In genomic region chr20:16580127-16580526, GRCh38 we compare ENCODE assay signal across 9 cellular contexts. TPM values are rescaled to one million over a fixed set of nuclear protein-coding genes. Genes with fewer than 3 reads are reported as not detected.
DNase-seq lines count a peak whose midpoint lies in the region; ATAC-seq and TF ChIP-seq lines count a peak whose summit lies in the region.
"Had no signal": no experiment of that assay in that cellular context is flagged by ENCODE, and none has a peak within 500 bp of the region (broad histone marks: within the 10 kb centered on the region; RNA-seq: fewer than 3 reads in every experiment).

No MANE protein-coding gene starts in this region.

- DNase-seq in AG10803 (ENCODE audit: low read depth) (peak; percentile 92), NCI-H1105 treated with DMSO at 0.1 percent for 48 hours (lab: John Stamatoyannopoulos, UW) (peak; percentile 93), cardiac fibroblast (ENCODE audit: low read depth in 2 of 2) (peak; percentile 79 to 85), lung (ENCODE audit: low spot score) (no peak), GF-D8 (lab: John Stamatoyannopoulos, UW) (no peak)
- DNase-seq in activated T-cell treated with anti-CD3 and anti-CD28 coated beads, Interleukin-2, amount 50 U/mL, for 48 hours, result no peak
- no peak for DNase-seq in stimulated activated effector memory CD8-positive, alpha-beta T cell treated with anti-CD3 and anti-CD28 coated beads, Interleukin-12 subunit alpha, Interleukin-12 subunit beta, amount 100 ng/mL, for 72 hours (ENCODE audit: low spot score in 2 of 2)
- DNase-seq in activated CD8-positive, alpha-beta T cell treated with anti-CD3 and anti-CD28 coated beads, Interleukin-2, amount 10 ng/mL, durations not matched to agents 7 days and 5 days, result no peak

- H3K27me3 Mint-ChIP-seq in activated CD8-positive, alpha-beta T cell treated with anti-CD3 and anti-CD28 coated beads, Interleukin-2, amount 10 ng/mL, durations not matched to agents 7 days and 5 days (ENCODE audit: low read depth), result peaks cover 14% of the 10 kb centered on the region

- no peaks in the 10 kb centered on the region for H3K27me3 ChIP-seq in lung (ENCODE audit: control insufficient read depth, insufficient read depth)

- H3K27ac Mint-ChIP-seq in stimulated activated effector memory CD8-positive, alpha-beta T cell treated with anti-CD3 and anti-CD28 coated beads, Interleukin-12 subunit alpha, Interleukin-12 subunit beta, amount 100 ng/mL, for 72 hours, result no peak overlapping the region
- no peak overlapping the region for H3K27ac Mint-ChIP-seq in activated CD8-positive, alpha-beta T cell treated with anti-CD3 and anti-CD28 coated beads, Interleukin-2, amount 10 ng/mL, durations not matched to agents 7 days and 5 days

- H3K4me3 Mint-ChIP-seq in stimulated activated effector memory CD8-positive, alpha-beta T cell treated with anti-CD3 and anti-CD28 coated beads, Interleukin-12 subunit alpha, Interleukin-12 subunit beta, amount 100 ng/mL, for 72 hours, result no peak overlapping the region
- H3K4me3 Mint-ChIP-seq in activated CD8-positive, alpha-beta T cell treated with anti-CD3 and anti-CD28 coated beads, Interleukin-2, amount 10 ng/mL, durations not matched to agents 7 days and 5 days, result no peak overlapping the region
- H3K4me3 Mint-ChIP-seq: neural crest cell had no signal

- H3K27ac ChIP-seq in lung (ENCODE audit: low read depth in 1 of 2, low read length in 1 of 2), result no peak overlapping the region

- POLR2A ChIA-PET in activated CD8-positive, alpha-beta T cell treated with anti-CD3 and anti-CD28 coated beads, Interleukin-2, amount 10 ng/mL, durations not matched to agents 7 days and 5 days (lab: Charles Lee), result no interaction called here

- peaks cover 0 to 6% of the 10 kb centered on the region in 2 donors for H3K4me1 ChIP-seq in lung (ENCODE audit: control insufficient read depth in 2 of 2, insufficient read depth in 2 of 2, low read length in 2 of 2)

- H3K4me3 ChIP-seq in AG10803 (ENCODE audit: low read length) (no peak overlapping the region), cardiac fibroblast (replicated peaks in 1 of 2; ENCODE audit: low read depth in 2 of 2, low read length in 2 of 2) (no peak overlapping the region), lung (no peak overlapping the region)

- peak; percentile 54 for ATAC-seq in lung (ENCODE audit: insufficient read depth, low FRiP score)
- no peak for ATAC-seq in stimulated activated effector memory CD8-positive, alpha-beta T cell treated with anti-CD3 and anti-CD28 coated beads, Interleukin-12 subunit alpha, Interleukin-12 subunit beta, amount 100 ng/mL, for 72 hours
- ATAC-seq in activated CD8-positive, alpha-beta T cell treated with anti-CD3 and anti-CD28 coated beads, Interleukin-2, amount 10 ng/mL, durations not matched to agents 7 days and 5 days, result no peak

- H3K9me3 ChIP-seq in lung (ENCODE audit: control insufficient read depth in 2 of 2, insufficient read depth in 1 of 2, low read length in 1 of 2), result no peaks in the 10 kb centered on the region

- TF ChIP-seq CTCF in AG10803 (conservative IDR thresholded peaks at IDR 0.05; ENCODE audit: low read length), result no peak
- no peak for TF ChIP-seq CTCF in cardiac fibroblast (IDR thresholded peaks at IDR 0.05; ENCODE audit: low read depth, low read length)
- TF ChIP-seq CTCF in lung (IDR thresholded peaks at IDR 0.05; ENCODE audit: control extremely low read depth, extremely low read depth), result no peak

- WGBS in lung, 2 donors, result 42 to 67% methylated on average over 3 of the region's 3 CpGs

- CTCF ChIA-PET in activated CD8-positive, alpha-beta T cell treated with anti-CD3 and anti-CD28 coated beads, Interleukin-2, amount 10 ng/mL, durations not matched to agents 7 days and 5 days (lab: Charles Lee), result no interaction called here

- H3K36me3 Mint-ChIP-seq in stimulated activated effector memory CD8-positive, alpha-beta T cell treated with anti-CD3 and anti-CD28 coated beads, Interleukin-12 subunit alpha, Interleukin-12 subunit beta, amount 100 ng/mL, for 72 hours, result no peaks in the 10 kb centered on the region
- no peaks in the 10 kb centered on the region for H3K36me3 Mint-ChIP-seq in activated CD8-positive, alpha-beta T cell treated with anti-CD3 and anti-CD28 coated beads, Interleukin-2, amount 10 ng/mL, durations not matched to agents 7 days and 5 days (ENCODE audit: low read depth)

- H3K36me3 ChIP-seq in lung (ENCODE audit: control insufficient read depth in 2 of 2, insufficient read depth in 2 of 2, low read length in 2 of 2), result no peaks in the 10 kb centered on the region

- H3K9me3 Mint-ChIP-seq in stimulated activated effector memory CD8-positive, alpha-beta T cell treated with anti-CD3 and anti-CD28 coated beads, Interleukin-12 subunit alpha, Interleukin-12 subunit beta, amount 100 ng/mL, for 72 hours, result no peaks in the 10 kb centered on the region
- H3K9me3 Mint-ChIP-seq in activated CD8-positive, alpha-beta T cell treated with anti-CD3 and anti-CD28 coated beads, Interleukin-2, amount 10 ng/mL, durations not matched to agents 7 days and 5 days (ENCODE audit: insufficient read depth), result no peaks in the 10 kb centered on the region
- H3K9me3 Mint-ChIP-seq: neural crest cell had no signal

- peaks cover 3% of the 10 kb centered on the region for H3K4me1 Mint-ChIP-seq in stimulated activated effector memory CD8-positive, alpha-beta T cell treated with anti-CD3 and anti-CD28 coated beads, Interleukin-12 subunit alpha, Interleukin-12 subunit beta, amount 100 ng/mL, for 72 hours
- H3K4me1 Mint-ChIP-seq in activated CD8-positive, alpha-beta T cell treated with anti-CD3 and anti-CD28 coated beads, Interleukin-2, amount 10 ng/mL, durations not matched to agents 7 days and 5 days (ENCODE audit: low read depth), result peaks cover 4% of the 10 kb centered on the region

RNA-seq across cellular contexts. Expression of gene KIF16B, which starts 6.9 kb away (rescaled TPM):
- 10 to 100 TPM; 11.9 to 20.3 TPM for total RNA-seq in lung
- 1 to 10 TPM; 5.9 to 7.3 TPM for polyA plus RNA-seq in lung
- 1 to 10 TPM; 3.2 to 3.4 TPM for total RNA-seq in activated CD8-positive, alpha-beta T cell treated with anti-CD3 and anti-CD28 coated beads, Interleukin-2, amount 10 ng/mL, durations not matched to agents 7 days and 5 days

Comparison
In these comparisons a context has a peak if more than half of its experiments do, and no peak if none do; other contexts are left out.
1. DNase-seq: peak in AG10803 (single experiment), NCI-H1105 treated with DMSO at 0.1 percent for 48 hours (single experiment) and cardiac fibroblast (2 of 2); none in lung (single experiment), GF-D8 (single experiment), activated T-cell treated with anti-CD3 and anti-CD28 coated beads, Interleukin-2, amount 50 U/mL, for 48 hours (0 of 2), stimulated activated effector memory CD8-positive, alpha-beta T cell treated with anti-CD3 and anti-CD28 coated beads, Interleukin-12 subunit alpha, Interleukin-12 subunit beta, amount 100 ng/mL, for 72 hours (0 of 2) and activated CD8-positive, alpha-beta T cell treated with anti-CD3 and anti-CD28 coated beads, Interleukin-2, amount 10 ng/mL, durations not matched to agents 7 days and 5 days (single experiment).